In the genomic region with DNA sequence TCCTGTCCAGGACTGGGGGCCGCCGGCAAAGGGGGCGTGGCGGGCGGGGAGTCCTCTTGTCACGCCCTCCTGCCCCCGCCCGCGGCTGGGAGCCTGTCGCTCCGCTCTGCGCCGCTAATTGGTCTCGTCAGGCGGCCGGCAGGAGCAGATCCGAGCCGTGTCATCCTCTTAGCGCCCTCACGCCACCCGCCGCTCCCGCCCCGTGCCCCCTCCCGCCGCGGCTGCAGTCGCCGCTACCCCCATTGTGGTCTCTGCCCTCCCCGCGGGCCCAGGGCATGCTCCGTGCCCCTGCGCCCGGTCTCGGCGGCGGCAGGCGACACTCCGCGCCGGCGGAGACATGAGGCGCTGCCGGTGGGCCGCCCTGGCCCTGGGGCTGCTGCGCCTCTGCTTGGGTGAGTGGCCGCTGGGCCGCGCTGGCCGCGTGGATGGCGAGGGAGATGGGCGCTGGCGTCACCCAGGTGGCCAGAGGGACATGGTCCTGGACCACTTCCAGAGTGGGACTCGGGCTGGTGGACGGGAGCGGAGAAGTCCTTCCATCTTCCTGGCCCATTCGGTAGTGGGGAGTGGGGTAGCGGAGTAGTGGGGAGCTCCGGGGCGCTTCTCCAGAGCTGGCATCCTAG, we compare ENCODE assay signal across 1 cellular context.
TF ChIP-seq lines count a peak whose summit lies in the region.

A gene (plus strand): TSS at position 114 of the 620 bp plus-strand sequence. CDS start 224 bp downstream, at position 338.

TF ChIP-seq in WTC11, 78 proteins besides CTCF, POLR2A, EP300 and RAD21 (continued from another document):
- TF ChIP-seq, protein P1, sequence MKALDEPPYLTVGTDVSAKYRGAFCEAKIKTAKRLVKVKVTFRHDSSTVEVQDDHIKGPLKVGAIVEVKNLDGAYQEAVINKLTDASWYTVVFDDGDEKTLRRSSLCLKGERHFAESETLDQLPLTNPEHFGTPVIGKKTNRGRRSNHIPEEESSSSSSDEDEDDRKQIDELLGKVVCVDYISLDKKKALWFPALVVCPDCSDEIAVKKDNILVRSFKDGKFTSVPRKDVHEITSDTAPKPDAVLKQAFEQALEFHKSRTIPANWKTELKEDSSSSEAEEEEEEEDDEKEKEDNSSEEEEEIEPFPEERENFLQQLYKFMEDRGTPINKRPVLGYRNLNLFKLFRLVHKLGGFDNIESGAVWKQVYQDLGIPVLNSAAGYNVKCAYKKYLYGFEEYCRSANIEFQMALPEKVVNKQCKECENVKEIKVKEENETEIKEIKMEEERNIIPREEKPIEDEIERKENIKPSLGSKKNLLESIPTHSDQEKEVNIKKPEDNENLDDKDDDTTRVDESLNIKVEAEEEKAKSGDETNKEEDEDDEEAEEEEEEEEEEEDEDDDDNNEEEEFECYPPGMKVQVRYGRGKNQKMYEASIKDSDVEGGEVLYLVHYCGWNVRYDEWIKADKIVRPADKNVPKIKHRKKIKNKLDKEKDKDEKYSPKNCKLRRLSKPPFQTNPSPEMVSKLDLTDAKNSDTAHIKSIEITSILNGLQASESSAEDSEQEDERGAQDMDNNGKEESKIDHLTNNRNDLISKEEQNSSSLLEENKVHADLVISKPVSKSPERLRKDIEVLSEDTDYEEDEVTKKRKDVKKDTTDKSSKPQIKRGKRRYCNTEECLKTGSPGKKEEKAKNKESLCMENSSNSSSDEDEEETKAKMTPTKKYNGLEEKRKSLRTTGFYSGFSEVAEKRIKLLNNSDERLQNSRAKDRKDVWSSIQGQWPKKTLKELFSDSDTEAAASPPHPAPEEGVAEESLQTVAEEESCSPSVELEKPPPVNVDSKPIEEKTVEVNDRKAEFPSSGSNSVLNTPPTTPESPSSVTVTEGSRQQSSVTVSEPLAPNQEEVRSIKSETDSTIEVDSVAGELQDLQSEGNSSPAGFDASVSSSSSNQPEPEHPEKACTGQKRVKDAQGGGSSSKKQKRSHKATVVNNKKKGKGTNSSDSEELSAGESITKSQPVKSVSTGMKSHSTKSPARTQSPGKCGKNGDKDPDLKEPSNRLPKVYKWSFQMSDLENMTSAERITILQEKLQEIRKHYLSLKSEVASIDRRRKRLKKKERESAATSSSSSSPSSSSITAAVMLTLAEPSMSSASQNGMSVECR (CRISPR knock-in tag; IDR thresholded peaks at IDR 0.05; ENCODE audit: borderline replicate concordance) = 0 out of 2 replicates have a peak, but pooled peaks have one; percentile 6
- no peak for TF ChIP-seq ZNF121 (CRISPR knock-in tag; IDR thresholded peaks at IDR 0.05)
